ENCODE assay signal across 34 cellular contexts in genomic region chr3:170749765-170750477, GRCh38.
DNase-seq lines count a peak whose midpoint lies in the region; ATAC-seq, FAIRE-seq and TF ChIP-seq lines count a peak whose summit lies in the region.
"Had no signal": no experiment of that assay in that cellular context is flagged by ENCODE, and none has a peak within 500 bp of the region (broad histone marks: within the 10 kb centered on the region; RNA-seq: fewer than 3 reads in every experiment).

No MANE protein-coding gene starts in this region.

- H4K20me1 ChIP-seq in mammary epithelial cell (ENCODE audit: insufficient read depth, low read length) (no peaks in the 10 kb centered on the region), keratinocyte (ENCODE audit: control insufficient read depth, extremely low read depth, insufficient read depth, low read length) (no peaks in the 10 kb centered on the region), GM23338 (replicated peaks; ENCODE audit: insufficient read depth) (no peaks in the 10 kb centered on the region)

- TF ChIP-seq CTCF in MCF 10A (IDR thresholded peaks at IDR 0.05; ENCODE audit: unreplicated experiment) (no peak), mammary epithelial cell (conservative IDR thresholded peaks at IDR 0.05 in 1 of 2, IDR thresholded peaks at IDR 0.05 in 1 of 2; ENCODE audit: extremely low read depth in 1 of 2, insufficient read depth in 1 of 2, low read depth in 1 of 2, low read length in 2 of 2) (no peak), keratinocyte (optimal IDR thresholded peaks at IDR 0.05 in 1 of 3, IDR thresholded peaks at IDR 0.05 in 1 of 3, conservative IDR thresholded peaks at IDR 0.05 in 1 of 3; ENCODE audit: extremely low read depth in 1 of 3, insufficient read depth in 2 of 3, low read length in 3 of 3) (no peak), GM23338 (conservative IDR thresholded peaks at IDR 0.05; ENCODE audit: low read depth in 2 of 2) (no peak)

- peaks cover 80% of the 10 kb centered on the region for H3K4me1 Mint-ChIP-seq in MCF 10A (ENCODE audit: insufficient read depth, unreplicated experiment)
- no peaks in the 10 kb centered on the region for H3K4me1 Mint-ChIP-seq in GM23338
- H3K4me1 Mint-ChIP-seq in activated CD8-positive, alpha-beta memory T cell treated with anti-CD3 and anti-CD28 coated beads, Interleukin-2, amount 10 ng/mL, durations not matched to agents 7 days and 5 days: no peaks in the 10 kb centered on the region
- H3K4me1 Mint-ChIP-seq: activated CD4-positive, alpha-beta memory T cell treated with anti-CD3 and anti-CD28 coated beads, Interleukin-2, amount 10 ng/mL, durations not matched to agents 7 days and 5 days; B cell; CD8-positive, alpha-beta memory T cell; immature natural killer cell had no signal

- in situ Hi-C loops in mammary epithelial cell (cut with MboI; ENCODE audit: low sequenced_read_pairs in 2 of 2): no loop called here

- H3K27ac ChIP-seq in mammary epithelial cell (ENCODE audit: insufficient read depth, low read depth, low read length) (no peak overlapping the region), keratinocyte (ENCODE audit: control insufficient read depth, insufficient read depth, low read length) (peak overlapping the region; percentile 73), GM23338 (ENCODE audit: low read depth) (no peak overlapping the region)
- H3K27ac ChIP-seq: gastroesophageal sphincter, neutrophil, prostate gland, suprapubic skin had no signal

- no peaks in the 10 kb centered on the region for H3K9me3 ChIP-seq in mammary epithelial cell (replicated peaks; ENCODE audit: insufficient read depth, low read length)
- no peaks in the 10 kb centered on the region for H3K9me3 ChIP-seq in keratinocyte (ENCODE audit: control insufficient read depth, low read depth, low read length)
- H3K9me3 ChIP-seq: ascending aorta, esophagus squamous epithelium, gastroesophageal sphincter, neutrophil, prostate gland, suprapubic skin had no signal

- intact Hi-C loops in MCF 10A (cut with micrococcal nuclease): loop anchor here (2.0 kb wide), 1 partner anchor 61 kb away; no protein-coding TSS in a partner anchor
- intact Hi-C loops in mammary epithelial cell (cut with micrococcal nuclease): loop anchor here (2.0 to 5.0 kb wide), 3 partner anchors 58 to 338 kb away; no protein-coding TSS in a partner anchor

- no peak overlapping the region for H3K4me2 ChIP-seq in mammary epithelial cell (ENCODE audit: insufficient read depth, low read depth, low read length)
- no peak overlapping the region for H3K4me2 ChIP-seq in keratinocyte (ENCODE audit: control insufficient read depth, extremely low read depth, insufficient read depth, low read depth, low read length)
- H3K4me2 ChIP-seq in GM23338: no peak overlapping the region

- H3K27me3 ChIP-seq in mammary epithelial cell (ENCODE audit: insufficient read depth, low read length) (no peaks in the 10 kb centered on the region), keratinocyte (ENCODE audit: control insufficient read depth, extremely low read depth, insufficient read depth, low read length) (no peaks in the 10 kb centered on the region), GM23338 (ENCODE audit: insufficient read depth) (no peaks in the 10 kb centered on the region)
- H3K27me3 ChIP-seq: ascending aorta, esophagus squamous epithelium, gastroesophageal sphincter, suprapubic skin had no signal

- no peak for ATAC-seq in GM23338
- no peak for ATAC-seq in activated CD8-positive, alpha-beta memory T cell treated with anti-CD3 and anti-CD28 coated beads, Interleukin-2, amount 10 ng/mL, durations not matched to agents 7 days and 5 days
- ATAC-seq: activated CD4-positive, CD25-positive, alpha-beta regulatory T cell treated with anti-CD3 and anti-CD28 coated beads, Interleukin-2, amount 50 U/mL, for 24 hours; activated naive CD4-positive, alpha-beta T cell treated with anti-CD3 and anti-CD28 coated beads, Interleukin-2, amount 50 U/mL, for 72 hours; gastroesophageal sphincter; sciatic nerve had no signal

- H3K79me2 ChIP-seq in mammary epithelial cell (ENCODE audit: insufficient read depth, low read length) (no peaks in the 10 kb centered on the region), keratinocyte (ENCODE audit: control insufficient read depth, insufficient read depth, low read length) (no peaks in the 10 kb centered on the region), GM23338 (replicated peaks; ENCODE audit: insufficient read depth) (no peaks in the 10 kb centered on the region)

- H3K4me1 ChIP-seq in mammary epithelial cell (ENCODE audit: insufficient read depth, low read length): peaks cover 61% of the 10 kb centered on the region
- H3K4me1 ChIP-seq in keratinocyte (ENCODE audit: control insufficient read depth, extremely low read depth, insufficient read depth, low read length): peaks cover 64% of the 10 kb centered on the region
- no peaks in the 10 kb centered on the region for H3K4me1 ChIP-seq in GM23338 (ENCODE audit: insufficient read depth)
- H3K4me1 ChIP-seq: prostate gland had no signal

- dilution Hi-C loops in mammary epithelial cell (cut with HindIII; ENCODE audit: low sequenced_read_pairs) (no loop called here), keratinocyte (cut with MboI; ENCODE audit: extremely low pct_ligation_motif_present, low sequenced_read_pairs) (no loop called here)

- H3K27me3 Mint-ChIP-seq in MCF 10A (ENCODE audit: insufficient read depth, unreplicated experiment): no peaks in the 10 kb centered on the region
- H3K27me3 Mint-ChIP-seq in GM23338 (ENCODE audit: insufficient read depth, low read depth, poor library complexity): no peaks in the 10 kb centered on the region
- H3K27me3 Mint-ChIP-seq in activated CD8-positive, alpha-beta memory T cell treated with anti-CD3 and anti-CD28 coated beads, Interleukin-2, amount 10 ng/mL, durations not matched to agents 7 days and 5 days: peaks cover 47% of the 10 kb centered on the region

- CTCF ChIA-PET in MCF 10A (lab: Yijun Ruan, JAX) (interaction anchor here (2.4 kb wide), 1 partner anchor 62 kb away, joined by 9 read pairs; no protein-coding TSS in a partner anchor), mammary epithelial cell (lab: Charles Lee; ENCODE audit: low non-redundant PET) (no interaction called here)
- CTCF ChIA-PET in activated CD8-positive, alpha-beta memory T cell treated with anti-CD3 and anti-CD28 coated beads, Interleukin-2, amount 10 ng/mL, durations not matched to agents 7 days and 5 days (lab: Charles Lee): no interaction called here

- H3K36me3 ChIP-seq in mammary epithelial cell (ENCODE audit: insufficient read depth, low read length) (no peaks in the 10 kb centered on the region), keratinocyte (ENCODE audit: control insufficient read depth in 2 of 2, extremely low read depth in 1 of 2, insufficient read depth in 2 of 2, low read length in 2 of 2) (no peaks in the 10 kb centered on the region), GM23338 (ENCODE audit: insufficient read depth) (no peaks in the 10 kb centered on the region)
- H3K36me3 ChIP-seq: ascending aorta, esophagus squamous epithelium, gastroesophageal sphincter, neutrophil, prostate gland, suprapubic skin had no signal

- H3K4me3 Mint-ChIP-seq in MCF 10A (ENCODE audit: unreplicated experiment): no peak overlapping the region
- H3K4me3 Mint-ChIP-seq in GM23338: no peak overlapping the region
- H3K4me3 Mint-ChIP-seq in activated CD8-positive, alpha-beta memory T cell treated with anti-CD3 and anti-CD28 coated beads, Interleukin-2, amount 10 ng/mL, durations not matched to agents 7 days and 5 days: no peak overlapping the region
- H3K4me3 Mint-ChIP-seq: activated CD4-positive, alpha-beta memory T cell treated with anti-CD3 and anti-CD28 coated beads, Interleukin-2, amount 10 ng/mL, durations not matched to agents 7 days and 5 days; B cell; CD8-positive, alpha-beta memory T cell; immature natural killer cell; T-helper 1 cell treated with Interleukin-12 subunit alpha and Interleukin-12 subunit beta and Interleukin-4 antibody, amounts not matched to agents 30 μg/mL and 1 μg/mL, for 36 hours had no signal

- POLR2A ChIA-PET in MCF 10A (lab: Yijun Ruan, JAX): interaction anchor here (1.9 to 3.2 kb wide), 3 partner anchors 31 to 61 kb away, joined by 5 to 22 read pairs (median 11); no protein-coding TSS in a partner anchor

- H3K36me3 Mint-ChIP-seq in MCF 10A (ENCODE audit: insufficient read depth, unreplicated experiment) (peaks cover 7% of the 10 kb centered on the region), GM23338 (ENCODE audit: low read depth) (peaks cover 13% of the 10 kb centered on the region)
- no peaks in the 10 kb centered on the region for H3K36me3 Mint-ChIP-seq in activated CD8-positive, alpha-beta memory T cell treated with anti-CD3 and anti-CD28 coated beads, Interleukin-2, amount 10 ng/mL, durations not matched to agents 7 days and 5 days
- H3K36me3 Mint-ChIP-seq: activated naive CD4-positive, alpha-beta T cell treated with anti-CD3 and anti-CD28 coated beads, Interleukin-2, amount 50 U/mL, for 72 hours; CD8-positive, alpha-beta memory T cell had no signal

- H3K4me3 ChIP-seq in mammary epithelial cell (replicated peaks in 1 of 3; ENCODE audit: insufficient read depth in 1 of 3, low read depth in 2 of 3, low read length in 3 of 3): no peak overlapping the region
- H3K4me3 ChIP-seq in keratinocyte (ENCODE audit: control insufficient read depth in 2 of 3, extremely low read depth in 1 of 3, insufficient read depth in 2 of 3, low read depth in 1 of 3, low read length in 3 of 3): no peak overlapping the region
- H3K4me3 ChIP-seq in GM23338: no peak overlapping the region
- H3K4me3 ChIP-seq: ascending aorta, esophagus squamous epithelium, gastroesophageal sphincter, prostate gland, suprapubic skin had no signal

- peaks cover 10% of the 10 kb centered on the region for H3K9me2 ChIP-seq in GM23338 (ENCODE audit: insufficient read depth)

- no TSS peak for BruUV-seq in MCF 10A (replicated peaks; lab: Mats Ljungman, UMichigan)
- BruUV-seq in mammary epithelial cell (replicated peaks; lab: Mats Ljungman, UMichigan): no TSS peak

- no peaks in the 10 kb centered on the region for H3F3A ChIP-seq in GM23338 (replicated peaks; ENCODE audit: low read depth)

- no peaks in the 10 kb centered on the region for H3K9me1 ChIP-seq in keratinocyte (ENCODE audit: control insufficient read depth, extremely low read depth, insufficient read depth, low read length)

- H3K9me3 Mint-ChIP-seq in MCF 10A (ENCODE audit: unreplicated experiment) (peaks cover 24% of the 10 kb centered on the region), GM23338 (peaks cover 16% of the 10 kb centered on the region)
- no peaks in the 10 kb centered on the region for H3K9me3 Mint-ChIP-seq in activated CD8-positive, alpha-beta memory T cell treated with anti-CD3 and anti-CD28 coated beads, Interleukin-2, amount 10 ng/mL, durations not matched to agents 7 days and 5 days (ENCODE audit: low read depth)
- H3K9me3 Mint-ChIP-seq: activated CD4-positive, alpha-beta memory T cell treated with anti-CD3 and anti-CD28 coated beads, Interleukin-2, amount 10 ng/mL, durations not matched to agents 7 days and 5 days; activated naive CD4-positive, alpha-beta T cell treated with anti-CD3 and anti-CD28 coated beads, Interleukin-2, amount 50 U/mL, for 72 hours; T-helper 1 cell treated with Interleukin-12 subunit alpha and Interleukin-12 subunit beta and Interleukin-4 antibody, amounts not matched to agents 30 μg/mL and 1 μg/mL, for 36 hours had no signal

- H2AFZ ChIP-seq in mammary epithelial cell (ENCODE audit: low read depth, low read length) (no peak overlapping the region), keratinocyte (ENCODE audit: control insufficient read depth, low read length) (peak overlapping the region; percentile 15), GM23338 (no peak overlapping the region)

- H3K27ac Mint-ChIP-seq in MCF 10A (ENCODE audit: low read depth, unreplicated experiment) (peak overlapping the region; percentile 59), GM23338 (no peak overlapping the region)
- no peak overlapping the region for H3K27ac Mint-ChIP-seq in activated CD8-positive, alpha-beta memory T cell treated with anti-CD3 and anti-CD28 coated beads, Interleukin-2, amount 10 ng/mL, durations not matched to agents 7 days and 5 days
- H3K27ac Mint-ChIP-seq: activated CD4-positive, alpha-beta memory T cell treated with anti-CD3 and anti-CD28 coated beads, Interleukin-2, amount 10 ng/mL, durations not matched to agents 7 days and 5 days; activated naive CD4-positive, alpha-beta T cell treated with anti-CD3 and anti-CD28 coated beads, Interleukin-2, amount 50 U/mL, for 72 hours; B cell; CD8-positive, alpha-beta memory T cell; immature natural killer cell; T-helper 1 cell treated with Interleukin-12 subunit alpha and Interleukin-12 subunit beta and Interleukin-4 antibody, amounts not matched to agents 30 μg/mL and 1 μg/mL, for 36 hours had no signal

- no peak for FAIRE-seq in keratinocyte (lab: Jason Lieb, UNC)
- FAIRE-seq: GM19239, H54, TTC549 had no signal

- DNase-seq in MCF 10A (ENCODE audit: unreplicated experiment): no peak
- DNase-seq in mammary epithelial cell: no peak
- peak; percentile 37 for DNase-seq in SK-N-DZ (ENCODE audit: low spot score)
- DNase-seq in keratinocyte (ENCODE audit: low read depth, low spot score): no peak
- DNase-seq in ecto neural progenitor cell (ENCODE audit: low spot score): no peak
- DNase-seq in NCI-H345 (lab: John Stamatoyannopoulos, UW): no peak
- DNase-seq in GM23338 (ENCODE audit: low spot score): no peak
- DNase-seq in activated CD8-positive, alpha-beta memory T cell treated with anti-CD3 and anti-CD28 coated beads, Interleukin-2, amount 10 ng/mL, durations not matched to agents 7 days and 5 days: no peak
- DNase-seq: activated CD4-positive, alpha-beta memory T cell treated with anti-CD3 and anti-CD28 coated beads, Interleukin-2, amount 10 ng/mL, durations not matched to agents 7 days and 5 days; CD8-positive, alpha-beta memory T cell; cortex of kidney; DMS53; esophagus squamous epithelium; GDM1; hippocampal formation; immature natural killer cell; NCI-H1092; NCI-H2029; SIG-M5; stimulated activated CD4-positive, alpha-beta T cell treated with anti-CD3 and anti-CD28 coated beads, Interleukin-15, amount 100 ng/mL, for 24 hours; stimulated activated naive CD4-positive, alpha-beta T cell had no signal

- H3K9ac ChIP-seq in mammary epithelial cell (ENCODE audit: insufficient read depth, low read length): no peak overlapping the region
- no peak overlapping the region for H3K9ac ChIP-seq in keratinocyte (ENCODE audit: control insufficient read depth, extremely low read depth, insufficient read depth, low read length)
